ENCODE assay signal across 8 cellular contexts in the genomic region with DNA sequence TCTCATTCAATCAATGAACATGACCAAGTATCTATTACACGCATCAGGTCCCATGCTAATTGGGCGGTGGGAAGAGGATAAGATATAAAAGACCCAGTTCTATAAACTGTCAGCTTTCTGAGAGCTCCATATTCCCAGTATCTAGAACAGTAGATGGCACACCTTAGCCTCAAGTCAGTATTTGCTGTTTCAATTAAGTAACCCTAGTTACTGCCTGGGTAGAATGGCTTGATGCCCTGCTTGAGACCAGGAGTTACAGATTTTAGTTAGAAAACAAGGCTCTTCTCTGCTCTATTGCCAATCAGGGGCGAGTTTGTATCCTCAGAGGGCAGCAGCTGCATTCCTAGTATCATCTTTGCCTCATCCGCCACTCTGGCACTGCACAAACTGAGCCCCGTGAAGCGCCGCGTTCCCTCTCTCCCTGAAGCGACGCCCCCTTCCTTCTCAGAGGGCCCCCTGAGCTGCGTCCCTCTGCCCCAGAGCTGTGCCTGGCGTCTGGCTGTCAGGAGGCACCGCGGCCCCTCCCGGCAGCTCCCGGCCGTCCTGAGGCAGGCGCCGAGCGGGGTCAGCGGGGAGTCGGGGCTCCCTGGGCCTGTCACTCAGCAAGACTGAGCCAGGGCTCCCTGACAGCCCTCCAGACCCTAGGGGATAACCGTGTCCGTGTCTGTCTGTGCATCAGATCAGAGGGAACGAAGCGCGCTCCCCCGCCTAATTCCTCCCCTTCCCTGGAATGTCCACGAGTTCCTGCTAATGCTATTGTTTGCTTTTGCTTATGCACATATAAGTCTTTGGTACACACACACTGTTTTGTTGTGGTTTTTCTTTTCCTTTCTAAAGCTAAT.
A peak's percentile ranks its signal among the peaks of the same experiment; 100 is the strongest.
DNase-seq lines count a peak whose midpoint lies in the region; ATAC-seq, FAIRE-seq and TF ChIP-seq lines count a peak whose summit lies in the region.

No MANE protein-coding gene starts in this region.

- no peaks in the 10 kb centered on the region for H3K36me3 ChIP-seq in kidney epithelial cell (ENCODE audit: control insufficient read depth, insufficient read depth, low read length)
- no peaks in the 10 kb centered on the region for H3K36me3 ChIP-seq in stomach smooth muscle (ENCODE audit: control insufficient read depth in 2 of 2, insufficient read depth in 2 of 2, low read length in 2 of 2)

- H3K4me3 ChIP-seq in cardiac fibroblast (replicated peaks in 1 of 2; ENCODE audit: low read depth in 2 of 2, low read length in 2 of 2) (peak overlapping the region; percentile 43 to 57), kidney epithelial cell (ENCODE audit: low read depth, low read length) (peak overlapping the region; percentile 38), stomach smooth muscle (ENCODE audit: low read length in 2 of 2) (peak overlapping the region; percentile 63 to 75)

- no peaks in the 10 kb centered on the region for H3K9me3 ChIP-seq in stomach smooth muscle (ENCODE audit: control insufficient read depth in 2 of 2, low read length in 2 of 2)

- H3K27me3 ChIP-seq in kidney epithelial cell (ENCODE audit: control insufficient read depth, insufficient read depth, low read length) (no peaks in the 10 kb centered on the region), stomach smooth muscle (ENCODE audit: control insufficient read depth in 1 of 2, insufficient read depth in 2 of 2, low read length in 2 of 2) (no peaks in the 10 kb centered on the region)

- H3K4me1 ChIP-seq in stomach smooth muscle (ENCODE audit: control insufficient read depth, insufficient read depth, low read length), result peaks cover 7% of the 10 kb centered on the region

- no peak for ATAC-seq in HG03108 (IDR thresholded peaks at IDR 0.05; ENCODE audit: unreplicated experiment)
- ATAC-seq in GM18873 (IDR thresholded peaks at IDR 0.05; ENCODE audit: low FRiP score, unreplicated experiment), result no peak

- no peak overlapping the region for H3K27ac ChIP-seq in stomach smooth muscle (ENCODE audit: low read length)

- no peak for FAIRE-seq in HTR-8/SVneo (lab: Jason Lieb, UNC)

- TF ChIP-seq CTCF in cardiac fibroblast (IDR thresholded peaks at IDR 0.05; ENCODE audit: low read depth, low read length), result no peak
- TF ChIP-seq CTCF in kidney epithelial cell (IDR thresholded peaks at IDR 0.05; ENCODE audit: insufficient read depth, low read length, poor library complexity, severe bottlenecking), result peak; percentile 11

- DNase-seq in HTR-8/SVneo (ENCODE audit: insufficient read length, low spot score) (peak; percentile 18), cardiac fibroblast (ENCODE audit: low read depth in 2 of 2) (peak; percentile 47 to 60), kidney epithelial cell (ENCODE audit: low read depth) (no peak), cerebellum (ENCODE audit: low spot score) (no peak)
- DNase-seq in NK-92 treated with Interleukin-12 subunit alpha and Interleukin-12 subunit beta, amount 100 ng/mL, for 24 hours (lab: John Stamatoyannopoulos, UW), result no peak

- H3K9ac ChIP-seq in stomach smooth muscle (ENCODE audit: low read length in 2 of 2), result peak overlapping the region; percentile 41 to 68

Comparison
In these comparisons a context has a peak if more than half of its experiments do, and no peak if none do; other contexts are left out.
1. DNase-seq: peak in HTR-8/SVneo (single experiment) and cardiac fibroblast (2 of 2); none in kidney epithelial cell (single experiment), NK-92 treated with Interleukin-12 subunit alpha and Interleukin-12 subunit beta, amount 100 ng/mL, for 24 hours (single experiment) and cerebellum (single experiment).
2. Peak in every context shown above with its lines, with median percentiles within 50 percentile points of each other: H3K4me3 ChIP-seq.